8 cellular contexts compared by ENCODE assay signal in genomic region chr22:45671051-45671782, GRCh38. TPM values are rescaled to one million over a fixed set of nuclear protein-coding genes. Genes with fewer than 3 reads are reported as not detected.
DNase-seq lines count a peak whose midpoint lies in the region; ATAC-seq and TF ChIP-seq lines count a peak whose summit lies in the region.

No MANE protein-coding gene starts in this region.

- peaks cover 16 to 20% of the 10 kb centered on the region in 2 donors for H3K36me3 Mint-ChIP-seq in activated naive CD4-positive, alpha-beta T cell treated with anti-CD3 and anti-CD28 coated beads, Interleukin-2, amount 50 U/mL, for 72 hours

- H3K9me3 Mint-ChIP-seq in activated naive CD4-positive, alpha-beta T cell treated with anti-CD3 and anti-CD28 coated beads, Interleukin-2, amount 50 U/mL, for 72 hours, result no peaks in the 10 kb centered on the region

- H3K27ac Mint-ChIP-seq in activated naive CD4-positive, alpha-beta T cell treated with anti-CD3 and anti-CD28 coated beads, Interleukin-2, amount 50 U/mL, for 72 hours, result peak overlapping the region; percentile 45 to 92

- no peaks in the 10 kb centered on the region for H3K27me3 ChIP-seq in heart right ventricle
- no peaks in the 10 kb centered on the region for H3K27me3 ChIP-seq in rectal smooth muscle tissue (ENCODE audit: control insufficient read depth, insufficient read depth, low read length)

- no peak for TF ChIP-seq CTCF in heart right ventricle (IDR thresholded peaks at IDR 0.05)

- H3K9me3 ChIP-seq in heart right ventricle, result peaks cover 0 to 4% (median 0%) of the 10 kb centered on the region in 11 donors

- H3K36me3 ChIP-seq in heart right ventricle, result peaks cover 0 to 4% (median 0%) of the 10 kb centered on the region in 9 donors
- H3K36me3 ChIP-seq in rectal smooth muscle tissue (ENCODE audit: control insufficient read depth, insufficient read depth, low read length), result no peaks in the 10 kb centered on the region

- H3K9ac ChIP-seq in rectal smooth muscle tissue (ENCODE audit: low read length), result peak overlapping the region; percentile 30

- H3K27ac ChIP-seq in heart right ventricle, result peak overlapping the region; percentile 38 to 94 (median 87)
- peak overlapping the region; percentile 74 for H3K27ac ChIP-seq in rectal smooth muscle tissue (ENCODE audit: low read depth, low read length)

- H3K4me1 ChIP-seq in heart right ventricle (peaks cover 11 to 40% (median 28%) of the 10 kb centered on the region in 9 donors), rectal smooth muscle tissue (ENCODE audit: control insufficient read depth, insufficient read depth, low read length) (peaks cover 11% of the 10 kb centered on the region)

- ATAC-seq in Right ventricle myocardium inferior, result peak; percentile 10
- ATAC-seq in activated naive CD4-positive, alpha-beta T cell treated with anti-CD3 and anti-CD28 coated beads, Interleukin-2, amount 50 U/mL, for 72 hours, result no peak
- ATAC-seq in heart right ventricle, result peak in 5 of 8 donors; percentile 18 to 40 (median 30)

- H3K4me3 ChIP-seq in heart right ventricle, result peak overlapping the region; percentile 64 to 93 (median 85)
- H3K4me3 ChIP-seq in rectal smooth muscle tissue (ENCODE audit: low read length), result peak overlapping the region; percentile 89

- intact Hi-C loops in Right ventricle myocardium inferior (cut with DNase I), result loop anchor here (10.0 kb wide), 1 partner anchor 256 kb away; the partner anchor contains the start of genes RIBC2 and SMC1B
- intact Hi-C loops in cardiac septum (cut with DNase I), result no loop called here
- intact Hi-C loops in heart right ventricle (cut with DNase I), result no loop called here
- intact Hi-C loops in posterior vena cava (cut with DNase I), result no loop called here

- DNase-seq in Right ventricle myocardium inferior (ENCODE audit: missing footprints), result no peak
- DNase-seq in cardiac septum (ENCODE audit: low spot score), result no peak
- peak in 1 of 2 donors; percentile 7 for DNase-seq in activated naive CD4-positive, alpha-beta T cell treated with anti-CD3 and anti-CD28 coated beads, Interleukin-2, amount 50 U/mL, for 72 hours (ENCODE audit: low spot score in 2 of 2)
- DNase-seq in heart right ventricle, result peak in 1 of 2 donors; percentile 18
- DNase-seq in NCI-H1105 (lab: John Stamatoyannopoulos, UW), result no peak
- no peak for DNase-seq in posterior vena cava (ENCODE audit: low spot score)
- DNase-seq in DMS153 (lab: John Stamatoyannopoulos, UW), result no peak

- WGBS in heart right ventricle, 2 donors, result 5 to 10% methylated on average over 32 of the region's 32 CpGs

RNA-seq across cellular contexts. Expression of gene ATXN10, which starts 0.4 kb away (rescaled TPM):
- total RNA-seq in Right ventricle myocardium inferior (138 TPM), cardiac septum (156 TPM), heart right ventricle (100 to 1,000 TPM; 122 to 169 (median 143) TPM), posterior vena cava (100 to 1,000 TPM; 108 to 117 TPM)
- total RNA-seq in activated naive CD4-positive, alpha-beta T cell treated with anti-CD3 and anti-CD28 coated beads, Interleukin-2, amount 50 U/mL, for 72 hours, result 10 to 100 TPM; 60.1 to 90.7 TPM
- 100 to 1,000 TPM in 1 of 2 donors, 10 to 100 TPM in 1; 11.8 to 142 TPM for polyA plus RNA-seq in heart right ventricle

Comparison
In these comparisons a context has a peak if more than half of its experiments do, and no peak if none do; other contexts are left out.
1. ATAC-seq: peak in Right ventricle myocardium inferior (single experiment) and heart right ventricle (5 of 8); none in activated naive CD4-positive, alpha-beta T cell treated with anti-CD3 and anti-CD28 coated beads, Interleukin-2, amount 50 U/mL, for 72 hours (0 of 2).